In the genomic region with DNA sequence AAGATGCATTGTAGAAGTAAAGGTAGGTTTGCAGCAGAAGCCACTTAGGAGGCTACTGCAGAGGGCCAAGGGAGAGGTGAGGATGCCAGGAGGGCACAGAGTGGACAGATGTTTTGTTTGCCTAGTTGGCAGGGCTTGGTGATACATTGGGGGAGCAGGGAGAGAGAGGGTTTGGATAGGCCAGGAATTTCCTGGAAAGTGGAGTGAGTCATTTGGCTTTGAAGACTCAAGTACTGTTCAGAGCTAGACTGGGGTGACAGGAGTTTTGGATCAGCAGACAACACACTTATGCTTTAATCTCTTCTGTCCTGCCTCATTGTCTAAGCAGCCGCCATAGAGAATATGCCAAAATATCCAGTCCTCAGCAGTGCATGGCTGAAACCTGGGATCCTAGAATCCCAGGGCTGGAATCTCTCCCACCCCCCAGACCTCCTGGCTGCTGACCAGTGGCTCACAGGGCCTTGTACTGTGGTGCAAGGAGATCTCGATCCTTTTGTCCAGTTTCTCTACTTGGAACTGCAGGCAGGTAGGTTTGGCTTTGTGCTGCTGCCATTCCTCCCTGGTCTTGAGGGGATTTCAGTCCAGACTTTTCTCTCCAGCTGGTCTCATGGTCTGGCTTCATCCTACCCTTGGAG, we compare ENCODE assay signal across 11 cellular contexts. TPM values are rescaled to one million over a fixed set of nuclear protein-coding genes. Genes with fewer than 3 reads are reported as not detected.
DNase-seq lines count a peak whose midpoint lies in the region; ATAC-seq, FAIRE-seq and TF ChIP-seq lines count a peak whose summit lies in the region.
"Had no signal": no experiment of that assay in that cellular context is flagged by ENCODE, and none has a peak within 500 bp of the region (broad histone marks: within the 10 kb centered on the region; RNA-seq: fewer than 3 reads in every experiment).

No MANE protein-coding gene starts in this region.

- dilution Hi-C loops in endothelial cell of umbilical vein (cut with MboI; ENCODE audit: extremely low pct_ligation_motif_present, low sequenced_read_pairs): no loop called here

- peak overlapping the region; percentile 41 to 67 (median 54) for H3K27ac Mint-ChIP-seq in CD4-positive, CD25-positive, alpha-beta regulatory T cell
- H3K27ac Mint-ChIP-seq in activated CD8-positive, alpha-beta memory T cell treated with anti-CD3 and anti-CD28 coated beads, Interleukin-2, amount 10 ng/mL, durations not matched to agents 7 days and 5 days: no peak overlapping the region
- no peak overlapping the region for H3K27ac Mint-ChIP-seq in T-helper 17 cell
- H3K27ac Mint-ChIP-seq: progenitor cell of endocrine pancreas had no signal

- no peak for DNase-seq in CD4-positive, CD25-positive, alpha-beta regulatory T cell
- DNase-seq in PC-3 (peak; percentile 63), endothelial cell of umbilical vein (ENCODE audit: low read depth, low spot score) (peak; percentile 58), occipital lobe (lab: John Stamatoyannopoulos, UW) (peak; percentile 11), left colon (no peak), T-helper 17 cell (no peak)
- no peak for DNase-seq in activated CD8-positive, alpha-beta memory T cell treated with anti-CD3 and anti-CD28 coated beads, Interleukin-2, amount 10 ng/mL, durations not matched to agents 7 days and 5 days
- DNase-seq: NCI-H774; stimulated activated CD8-positive, alpha-beta memory T cell treated with anti-CD3 and anti-CD28 coated beads, Interleukin-4, amount 100 ng/mL, for 48 hours had no signal

- no peaks in the 10 kb centered on the region for H3K9me1 ChIP-seq in endothelial cell of umbilical vein (replicated peaks; ENCODE audit: control insufficient read depth, extremely low read depth, insufficient read depth, low read length)

- no peak overlapping the region for H3K4me3 ChIP-seq in CD4-positive, CD25-positive, alpha-beta regulatory T cell (ENCODE audit: low read depth, low read length)
- H3K4me3 ChIP-seq in PC-3 (ENCODE audit: low read length): no peak overlapping the region
- H3K4me3 ChIP-seq in endothelial cell of umbilical vein (replicated peaks in 1 of 3; ENCODE audit: insufficient read depth in 1 of 3, low read depth in 1 of 3, low read length in 3 of 3): no peak overlapping the region

- ATAC-seq in CD4-positive, CD25-positive, alpha-beta regulatory T cell (ENCODE audit: low read depth in 2 of 2): no peak
- peak; percentile 95 for ATAC-seq in PC-3
- no peak for ATAC-seq in activated CD8-positive, alpha-beta memory T cell treated with anti-CD3 and anti-CD28 coated beads, Interleukin-2, amount 10 ng/mL, durations not matched to agents 7 days and 5 days
- no peak for ATAC-seq in left colon
- no peak for ATAC-seq in T-helper 17 cell
- ATAC-seq in HG02759 (IDR thresholded peaks at IDR 0.05; ENCODE audit: unreplicated experiment): no peak

- no peaks in the 10 kb centered on the region for H3K27me3 Mint-ChIP-seq in CD4-positive, CD25-positive, alpha-beta regulatory T cell
- H3K27me3 Mint-ChIP-seq in activated CD8-positive, alpha-beta memory T cell treated with anti-CD3 and anti-CD28 coated beads, Interleukin-2, amount 10 ng/mL, durations not matched to agents 7 days and 5 days: no peaks in the 10 kb centered on the region
- no peaks in the 10 kb centered on the region for H3K27me3 Mint-ChIP-seq in T-helper 17 cell
- H3K27me3 Mint-ChIP-seq: progenitor cell of endocrine pancreas had no signal

- H3K4me2 ChIP-seq in PC-3 (ENCODE audit: low read length) (no peak overlapping the region), endothelial cell of umbilical vein (ENCODE audit: insufficient read depth, low read length) (no peak overlapping the region)

- peaks cover 2% of the 10 kb centered on the region for H3K4me1 ChIP-seq in CD4-positive, CD25-positive, alpha-beta regulatory T cell (ENCODE audit: control insufficient read depth, insufficient read depth, low read length, poor library complexity, severe bottlenecking)
- H3K4me1 ChIP-seq in PC-3 (ENCODE audit: insufficient read depth, low read length) (peaks cover 13% of the 10 kb centered on the region), endothelial cell of umbilical vein (ENCODE audit: control insufficient read depth, extremely low read depth, insufficient read depth, low read length) (peaks cover 16% of the 10 kb centered on the region)

- H3K9me3 ChIP-seq in CD4-positive, CD25-positive, alpha-beta regulatory T cell (ENCODE audit: control insufficient read depth in 2 of 2, low read length in 2 of 2): no peaks in the 10 kb centered on the region
- no peaks in the 10 kb centered on the region for H3K9me3 ChIP-seq in PC-3 (ENCODE audit: low read length)
- no peaks in the 10 kb centered on the region for H3K9me3 ChIP-seq in endothelial cell of umbilical vein (replicated peaks; ENCODE audit: control insufficient read depth, insufficient read depth, low read length)
- no peaks in the 10 kb centered on the region for H3K9me3 ChIP-seq in T-helper 17 cell (ENCODE audit: control insufficient read depth, low read length, poor library complexity, severe bottlenecking)

- no peak overlapping the region for H3K9ac ChIP-seq in PC-3 (ENCODE audit: low read length)
- H3K9ac ChIP-seq in endothelial cell of umbilical vein (replicated peaks; ENCODE audit: extremely low read depth, insufficient read depth, low read length): no peak overlapping the region

- POLR2A ChIA-PET in PC-3 (lab: Charles Lee; ENCODE audit: unreplicated experiment) (no interaction called here), endothelial cell of umbilical vein (lab: Charles Lee) (no interaction called here)

- H3F3A ChIP-seq in PC-3 (ENCODE audit: low read length, unreplicated experiment): no peaks in the 10 kb centered on the region

- no peak overlapping the region for H2AFZ ChIP-seq in PC-3 (ENCODE audit: low read length)
- no peak overlapping the region for H2AFZ ChIP-seq in endothelial cell of umbilical vein (ENCODE audit: low read depth, low read length)

- no peak overlapping the region for H3K27ac ChIP-seq in CD4-positive, CD25-positive, alpha-beta regulatory T cell (ENCODE audit: insufficient read depth, low read length, poor library complexity, severe bottlenecking)
- H3K27ac ChIP-seq in PC-3 (ENCODE audit: low read length): no peak overlapping the region
- no peak overlapping the region for H3K27ac ChIP-seq in endothelial cell of umbilical vein (ENCODE audit: insufficient read depth, low read depth, low read length)

- no peaks in the 10 kb centered on the region for H3K27me3 ChIP-seq in CD4-positive, CD25-positive, alpha-beta regulatory T cell (ENCODE audit: control insufficient read depth, insufficient read depth, low read length)
- H3K27me3 ChIP-seq in PC-3 (ENCODE audit: low read length) (no peaks in the 10 kb centered on the region), endothelial cell of umbilical vein (ENCODE audit: control insufficient read depth in 2 of 2, insufficient read depth in 2 of 2, low read length in 2 of 2) (no peaks in the 10 kb centered on the region)

- TF ChIP-seq POLR2A in endothelial cell of umbilical vein (IDR thresholded peaks at IDR 0.05; ENCODE audit: low read depth, low read length): no peak

- H4K20me1 ChIP-seq in PC-3 (ENCODE audit: low read length): no peaks in the 10 kb centered on the region
- no peaks in the 10 kb centered on the region for H4K20me1 ChIP-seq in endothelial cell of umbilical vein (replicated peaks; ENCODE audit: control insufficient read depth, extremely low read depth, insufficient read depth, low read length)

- intact Hi-C loops in PC-3 (cut with micrococcal nuclease) (no loop called here), endothelial cell of umbilical vein (cut with micrococcal nuclease) (no loop called here), left colon (cut with DNase I, micrococcal nuclease) (no loop called here)

- H3K4me3 Mint-ChIP-seq in CD4-positive, CD25-positive, alpha-beta regulatory T cell: no peak overlapping the region
- no peak overlapping the region for H3K4me3 Mint-ChIP-seq in activated CD8-positive, alpha-beta memory T cell treated with anti-CD3 and anti-CD28 coated beads, Interleukin-2, amount 10 ng/mL, durations not matched to agents 7 days and 5 days
- H3K4me3 Mint-ChIP-seq in T-helper 17 cell: no peak overlapping the region

- TF ChIP-seq CTCF in PC-3 (conservative IDR thresholded peaks at IDR 0.05; ENCODE audit: low read depth, low read length) (no peak), endothelial cell of umbilical vein (IDR thresholded peaks at IDR 0.05; ENCODE audit: extremely low read depth in 1 of 2, insufficient read depth in 1 of 2, low read depth in 1 of 2, low read length in 2 of 2) (no peak)

- no peaks in the 10 kb centered on the region for H3K79me2 ChIP-seq in PC-3 (ENCODE audit: low read length)
- H3K79me2 ChIP-seq in endothelial cell of umbilical vein (ENCODE audit: control insufficient read depth, insufficient read depth, low read length): no peaks in the 10 kb centered on the region

- FAIRE-seq in endothelial cell of umbilical vein (lab: Jason Lieb, UNC): peak; percentile 77

- CTCF ChIA-PET in PC-3 (lab: Charles Lee): interaction anchor here (0.6 kb wide), 1 partner anchor 31 kb away, joined by 4 read pairs; no protein-coding TSS in a partner anchor
- CTCF ChIA-PET in endothelial cell of umbilical vein (lab: Charles Lee): interaction anchor here (0.8 to 2.1 kb wide), 3 partner anchors 10 to 31 kb away, joined by 5 to 9 read pairs (median 8); no protein-coding TSS in a partner anchor
- CTCF ChIA-PET in activated CD8-positive, alpha-beta memory T cell treated with anti-CD3 and anti-CD28 coated beads, Interleukin-2, amount 10 ng/mL, durations not matched to agents 7 days and 5 days (lab: Charles Lee): interaction anchor here (1.1 kb wide), 1 partner anchor 111 kb away, joined by 3 read pairs; no protein-coding TSS in a partner anchor

- H3K9me2 ChIP-seq in PC-3 (replicated peaks; ENCODE audit: low read length): no peaks in the 10 kb centered on the region

- no peaks in the 10 kb centered on the region for H3K9me3 Mint-ChIP-seq in CD4-positive, CD25-positive, alpha-beta regulatory T cell
- no peaks in the 10 kb centered on the region for H3K9me3 Mint-ChIP-seq in activated CD8-positive, alpha-beta memory T cell treated with anti-CD3 and anti-CD28 coated beads, Interleukin-2, amount 10 ng/mL, durations not matched to agents 7 days and 5 days (ENCODE audit: low read depth)

- H3K36me3 Mint-ChIP-seq in CD4-positive, CD25-positive, alpha-beta regulatory T cell: peaks cover 39% of the 10 kb centered on the region
- peaks cover 38% of the 10 kb centered on the region for H3K36me3 Mint-ChIP-seq in activated CD8-positive, alpha-beta memory T cell treated with anti-CD3 and anti-CD28 coated beads, Interleukin-2, amount 10 ng/mL, durations not matched to agents 7 days and 5 days
- H3K36me3 Mint-ChIP-seq in T-helper 17 cell (ENCODE audit: low read depth): peaks cover 14% of the 10 kb centered on the region

- peaks cover 18% of the 10 kb centered on the region for H3K36me3 ChIP-seq in CD4-positive, CD25-positive, alpha-beta regulatory T cell (ENCODE audit: control insufficient read depth, insufficient read depth, low read length)
- H3K36me3 ChIP-seq in PC-3 (ENCODE audit: low read depth, low read length) (no peaks in the 10 kb centered on the region), endothelial cell of umbilical vein (ENCODE audit: control insufficient read depth in 2 of 2, extremely low read depth in 1 of 2, insufficient read depth in 2 of 2, low read length in 2 of 2) (peaks cover 0 to 3% of the 10 kb centered on the region in 2 experiments)

- peaks cover 7 to 20% (median 13%) of the 10 kb centered on the region in 4 donors for H3K4me1 Mint-ChIP-seq in CD4-positive, CD25-positive, alpha-beta regulatory T cell
- peaks cover 13% of the 10 kb centered on the region for H3K4me1 Mint-ChIP-seq in activated CD8-positive, alpha-beta memory T cell treated with anti-CD3 and anti-CD28 coated beads, Interleukin-2, amount 10 ng/mL, durations not matched to agents 7 days and 5 days
- peaks cover 13% of the 10 kb centered on the region for H3K4me1 Mint-ChIP-seq in T-helper 17 cell

- TSS peak; percentile 3 for BruUV-seq in PC-3 (replicated peaks; lab: Mats Ljungman, UMichigan)
- BruUV-seq in endothelial cell of umbilical vein (replicated peaks; lab: Mats Ljungman, UMichigan): no TSS peak

RNA-seq across cellular contexts. Expression of gene TMEM268, which starts 11.0 kb away (rescaled TPM):
- 10.7 TPM for total RNA-seq in CD4-positive, CD25-positive, alpha-beta regulatory T cell
- 10 to 100 TPM in 1 of 4 donors, 1 to 10 TPM in 3; 6.5 to 10.1 (median 8.0) TPM for polyA plus RNA-seq in CD4-positive, CD25-positive, alpha-beta regulatory T cell
- 5.2 and 6.6 TPM in 2 replicates for total RNA-seq in PC-3 (2014; rRNA removed)
- 7.6 and 8.8 TPM in 2 replicates for total RNA-seq in endothelial cell of umbilical vein
- polyA plus RNA-seq in endothelial cell of umbilical vein: 7.5 and 8.2 TPM in 2 replicates
- polyA plus RNA-seq in endothelial cell of umbilical vein (2011; cell fraction: cytosol; rRNA removed): 5.9 and 6.7 TPM in 2 replicates
- 7.5 and 8.8 TPM in 2 replicates for polyA plus RNA-seq in endothelial cell of umbilical vein (2011; cell fraction: nucleus; rRNA removed)
- polyA plus RNA-seq in endothelial cell of umbilical vein (2012): 8.1 and 8.7 TPM in 2 replicates
- polyA minus RNA-seq in endothelial cell of umbilical vein: 17.4 and 17.6 TPM in 2 replicates
- 11.8 TPM for polyA minus RNA-seq in endothelial cell of umbilical vein (2011; cell fraction: cytosol; rRNA and poly(A)+ RNA removed)
- polyA minus RNA-seq in endothelial cell of umbilical vein (2011; cell fraction: nucleus; rRNA and poly(A)+ RNA removed): 6.0 and 12.3 TPM in 2 replicates
- 24.3 TPM for total RNA-seq in occipital lobe
- total RNA-seq in activated CD8-positive, alpha-beta memory T cell treated with anti-CD3 and anti-CD28 coated beads, Interleukin-2, amount 10 ng/mL, durations not matched to agents 7 days and 5 days: 10 to 100 TPM; 19.7 to 21.5 TPM
- 1 to 10 TPM; 6.8 to 9.4 TPM for total RNA-seq in left colon
- total RNA-seq in T-helper 17 cell: 10 to 100 TPM in 1 of 2 donors, 1 to 10 TPM in 1; 9.4 to 11.5 TPM

RNA-seq across cellular contexts. Expression of gene ATP6V1G1, which starts 34.5 kb away (rescaled TPM):
- total RNA-seq in CD4-positive, CD25-positive, alpha-beta regulatory T cell: 111 TPM
- 100 to 1,000 TPM; 313 to 357 (median 335) TPM for polyA plus RNA-seq in CD4-positive, CD25-positive, alpha-beta regulatory T cell
- total RNA-seq in PC-3 (2014; rRNA removed): 126 and 162 TPM in 2 replicates
- total RNA-seq in endothelial cell of umbilical vein: 78.9 and 82.0 TPM in 2 replicates
- polyA plus RNA-seq in endothelial cell of umbilical vein: 72.0 and 96.9 TPM in 2 replicates
- 132 and 139 TPM in 2 replicates for polyA plus RNA-seq in endothelial cell of umbilical vein (2011; cell fraction: cytosol; rRNA removed)
- polyA plus RNA-seq in endothelial cell of umbilical vein (2011; cell fraction: nucleus; rRNA removed): 44.3 and 57.7 TPM in 2 replicates
- 120 and 125 TPM in 2 replicates for polyA plus RNA-seq in endothelial cell of umbilical vein (2012)
- polyA minus RNA-seq in endothelial cell of umbilical vein: 26.1 and 35.3 TPM in 2 replicates
- 29.0 TPM for polyA minus RNA-seq in endothelial cell of umbilical vein (2011; cell fraction: cytosol; rRNA and poly(A)+ RNA removed)
- 15.6 and 25.5 TPM in 2 replicates for polyA minus RNA-seq in endothelial cell of umbilical vein (2011; cell fraction: nucleus; rRNA and poly(A)+ RNA removed)
- 80.3 TPM for total RNA-seq in occipital lobe
- total RNA-seq in activated CD8-positive, alpha-beta memory T cell treated with anti-CD3 and anti-CD28 coated beads, Interleukin-2, amount 10 ng/mL, durations not matched to agents 7 days and 5 days: 10 to 100 TPM; 62.4 to 66.7 TPM
- total RNA-seq in left colon: 10 to 100 TPM; 66.9 to 74.3 TPM
- 100 to 1,000 TPM; 101 to 102 TPM for total RNA-seq in T-helper 17 cell

RNA-seq across cellular contexts. Expression of gene TEX53, which starts 35.5 kb away (rescaled TPM):
- not detected for total RNA-seq in CD4-positive, CD25-positive, alpha-beta regulatory T cell
- polyA plus RNA-seq in CD4-positive, CD25-positive, alpha-beta regulatory T cell: not detected
- total RNA-seq in PC-3 (2014; rRNA removed) (not detected in 2 replicates), endothelial cell of umbilical vein (not detected in 2 replicates), occipital lobe (not detected), left colon (not detected), T-helper 17 cell (not detected)
- not detected in 2 replicates for polyA plus RNA-seq in endothelial cell of umbilical vein
- not detected in 2 replicates for polyA plus RNA-seq in endothelial cell of umbilical vein (2011; cell fraction: cytosol; rRNA removed)
- polyA plus RNA-seq in endothelial cell of umbilical vein (2011; cell fraction: nucleus; rRNA removed): not detected in 2 replicates
- polyA plus RNA-seq in endothelial cell of umbilical vein (2012): not detected in 2 replicates
- not detected in 2 replicates for polyA minus RNA-seq in endothelial cell of umbilical vein
- polyA minus RNA-seq in endothelial cell of umbilical vein (2011; cell fraction: cytosol; rRNA and poly(A)+ RNA removed): not detected
- not detected in 2 replicates for polyA minus RNA-seq in endothelial cell of umbilical vein (2011; cell fraction: nucleus; rRNA and poly(A)+ RNA removed)
- not detected for total RNA-seq in activated CD8-positive, alpha-beta memory T cell treated with anti-CD3 and anti-CD28 coated beads, Interleukin-2, amount 10 ng/mL, durations not matched to agents 7 days and 5 days
- total RNA-seq: progenitor cell of endocrine pancreas had no signal

RNA-seq across cellular contexts. Expression of gene TEX48, which starts 59.9 kb away (rescaled TPM):
- total RNA-seq in CD4-positive, CD25-positive, alpha-beta regulatory T cell: not detected
- polyA plus RNA-seq in CD4-positive, CD25-positive, alpha-beta regulatory T cell: not detected
- total RNA-seq in PC-3 (2014; rRNA removed) (2.4 TPM in 1 of 2 replicates, not detected in the other), endothelial cell of umbilical vein (not detected in 2 replicates), occipital lobe (not detected), left colon (not detected), T-helper 17 cell (not detected)
- polyA plus RNA-seq in endothelial cell of umbilical vein: not detected in 2 replicates
- not detected in 2 replicates for polyA plus RNA-seq in endothelial cell of umbilical vein (2011; cell fraction: cytosol; rRNA removed)
- not detected in 2 replicates for polyA plus RNA-seq in endothelial cell of umbilical vein (2011; cell fraction: nucleus; rRNA removed)
- not detected in 2 replicates for polyA plus RNA-seq in endothelial cell of umbilical vein (2012)
- polyA minus RNA-seq in endothelial cell of umbilical vein: not detected in 2 replicates
- not detected for polyA minus RNA-seq in endothelial cell of umbilical vein (2011; cell fraction: cytosol; rRNA and poly(A)+ RNA removed)
- not detected in 2 replicates for polyA minus RNA-seq in endothelial cell of umbilical vein (2011; cell fraction: nucleus; rRNA and poly(A)+ RNA removed)
- total RNA-seq in activated CD8-positive, alpha-beta memory T cell treated with anti-CD3 and anti-CD28 coated beads, Interleukin-2, amount 10 ng/mL, durations not matched to agents 7 days and 5 days: 1 to 10 TPM in 1 of 2 experiments, under 1 TPM in 1; 0.73 to 1.6 TPM
- total RNA-seq: progenitor cell of endocrine pancreas had no signal

Comparison
In these comparisons a context has a peak if more than half of its experiments do, and no peak if none do; other contexts are left out.
1. DNase-seq: peak in PC-3 (single experiment), endothelial cell of umbilical vein (single experiment) and occipital lobe (single experiment); none in CD4-positive, CD25-positive, alpha-beta regulatory T cell (0 of 3), activated CD8-positive, alpha-beta memory T cell treated with anti-CD3 and anti-CD28 coated beads, Interleukin-2, amount 10 ng/mL, durations not matched to agents 7 days and 5 days (single experiment), left colon (0 of 2) and T-helper 17 cell (0 of 3).
2. H3K27ac Mint-ChIP-seq: peak in CD4-positive, CD25-positive, alpha-beta regulatory T cell (3 of 3); none in activated CD8-positive, alpha-beta memory T cell treated with anti-CD3 and anti-CD28 coated beads, Interleukin-2, amount 10 ng/mL, durations not matched to agents 7 days and 5 days (single experiment) and T-helper 17 cell (single experiment).